In the genomic region with DNA sequence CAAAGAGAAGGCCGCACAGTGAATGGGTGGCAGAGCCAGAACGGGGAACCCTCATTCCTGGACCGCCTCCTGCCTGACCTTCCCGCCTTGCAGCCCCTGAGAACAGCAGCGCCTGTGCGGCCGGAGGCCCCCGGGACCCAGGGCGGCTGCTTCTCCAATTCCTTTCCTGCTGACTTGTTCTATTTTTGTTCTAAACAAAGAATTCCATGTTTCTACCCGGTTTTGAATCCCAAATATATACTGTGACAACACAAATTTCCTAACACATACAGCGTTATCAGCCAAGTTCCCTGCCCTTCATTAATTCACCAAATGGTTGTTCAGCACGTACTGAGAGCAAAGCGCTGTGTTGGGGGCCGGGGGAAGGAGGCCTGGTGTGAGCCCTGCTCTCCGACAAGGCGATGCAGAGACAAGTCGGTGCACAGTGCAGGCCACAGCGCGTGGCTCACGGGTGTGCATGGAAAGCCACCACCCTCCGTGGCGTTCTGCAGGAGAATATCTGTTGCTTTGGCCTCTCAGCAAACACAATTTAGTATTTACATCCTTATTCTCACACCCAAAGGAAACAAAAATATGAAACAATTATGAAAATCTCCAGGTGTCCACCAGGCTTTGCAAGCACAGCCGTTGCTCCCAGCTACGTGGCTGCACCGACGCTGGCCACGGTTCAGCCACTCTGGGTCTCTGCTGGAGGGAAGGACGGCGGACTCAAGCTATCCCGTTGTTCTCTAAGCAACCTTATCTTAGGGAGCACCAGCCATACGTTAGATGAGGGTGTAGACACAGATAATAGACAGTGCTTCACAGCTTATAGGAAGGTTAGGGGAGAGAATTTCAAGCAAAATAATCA, we compare ENCODE assay signal across 11 cellular contexts. TPM values are rescaled to one million over a fixed set of nuclear protein-coding genes. Genes with fewer than 3 reads are reported as not detected.
A peak's percentile ranks its signal among the peaks of the same experiment; 100 is the strongest.
DNase-seq lines count a peak whose midpoint lies in the region; ATAC-seq and TF ChIP-seq lines count a peak whose summit lies in the region.
"Had no signal": no experiment of that assay in that cellular context is flagged by ENCODE, and none has a peak within 500 bp of the region (broad histone marks: within the 10 kb centered on the region; RNA-seq: fewer than 3 reads in every experiment).

No MANE protein-coding gene starts in this region.

- H3K36me3 ChIP-seq in ascending aorta = no peaks in the 10 kb centered on the region
- no peaks in the 10 kb centered on the region for H3K36me3 ChIP-seq in prostate gland
- H3K36me3 ChIP-seq in HAP-1 (replicated peaks) = no peaks in the 10 kb centered on the region
- H3K36me3 ChIP-seq: MG63 had no signal

- peak overlapping the region; percentile 92 to 94 for H3K27ac ChIP-seq in ascending aorta
- peak overlapping the region; percentile 66 to 67 for H3K27ac ChIP-seq in prostate gland

- TF ChIP-seq POLR2A in prostate gland (IDR thresholded peaks at IDR 0.05) = no peak

- H3K27me3 ChIP-seq in ascending aorta (no peaks in the 10 kb centered on the region), prostate gland (replicated peaks; ENCODE audit: insufficient read depth) (peaks cover 4% of the 10 kb centered on the region), HAP-1 (ENCODE audit: low read depth) (no peaks in the 10 kb centered on the region)
- H3K27me3 ChIP-seq: MG63 had no signal

- no peak for TF ChIP-seq CTCF in ascending aorta (IDR thresholded peaks at IDR 0.05)
- no peak for TF ChIP-seq CTCF in prostate gland (IDR thresholded peaks at IDR 0.05)

- peak; percentile 39 for ATAC-seq in left ventricle myocardium superior
- ATAC-seq in GM21423 (IDR thresholded peaks at IDR 0.05; ENCODE audit: unreplicated experiment) = no peak
- ATAC-seq: activated T-cell treated with anti-CD3 and anti-CD28 coated beads, Interleukin-2, amount 50 U/mL, for 72 hours; stimulated activated effector memory CD8-positive, alpha-beta T cell treated with anti-CD3 and anti-CD28 coated beads, Interleukin-12 subunit alpha, Interleukin-12 subunit beta, amount 100 ng/mL, for 72 hours had no signal

- H3K4me3 ChIP-seq in ascending aorta = peak overlapping the region; percentile 13 to 35
- no peak overlapping the region for H3K4me3 ChIP-seq in prostate gland
- H3K4me3 ChIP-seq in HAP-1 = no peak overlapping the region
- H3K4me3 ChIP-seq: MG63 had no signal

- 57% methylated on average over 31 of the region's 31 CpGs for WGBS in prostate gland

- in situ Hi-C loops in HAP-1 (cut with MboI; ENCODE audit: low sequenced_read_pairs) = no loop called here

- intact Hi-C loops in ascending aorta (cut with DNase I) = loop anchor here (5.0 kb wide), 1 partner anchor 39 kb away; no protein-coding TSS in a partner anchor
- intact Hi-C loops in left ventricle myocardium superior (cut with micrococcal nuclease) = no loop called here
- intact Hi-C loops in prostate gland (cut with DNase I) = no loop called here

- no peaks in the 10 kb centered on the region for H3K9me3 ChIP-seq in ascending aorta
- H3K9me3 ChIP-seq in prostate gland = no peaks in the 10 kb centered on the region
- H3K9me3 ChIP-seq in HAP-1 = peaks cover 7% of the 10 kb centered on the region

- H3K4me1 ChIP-seq in ascending aorta (peaks cover 16 to 34% of the 10 kb centered on the region in 2 donors), prostate gland (replicated peaks) (peaks cover 3% of the 10 kb centered on the region), HAP-1 (no peaks in the 10 kb centered on the region)

- DNase-seq in GM03348 (ENCODE audit: low spot score) = peak; percentile 35
- DNase-seq in ascending aorta (ENCODE audit: low spot score in 2 of 2) = peak in 1 of 2 donors; percentile 63
- DNase-seq in left ventricle myocardium superior = no peak
- no peak for DNase-seq in prostate gland (ENCODE audit: low spot score)
- DNase-seq in NCI-H1417 treated with DMSO at 0.1 percent for 48 hours (lab: John Stamatoyannopoulos, UW) = no peak
- no peak for DNase-seq in HAP-1 (ENCODE audit: low spot score in 2 of 2)
- no peak for DNase-seq in NCI-H345 (lab: John Stamatoyannopoulos, UW)
- DNase-seq: activated T-cell treated with anti-CD3 and anti-CD28 coated beads, Interleukin-2, amount 50 U/mL, for 72 hours had no signal

RNA-seq across cellular contexts. Expression of a gene that starts 31.7 kb away (rescaled TPM):
- total RNA-seq in ascending aorta = 1,704 TPM
- 196 TPM for total RNA-seq in left ventricle myocardium superior
- 100 to 1,000 TPM; 198 to 474 TPM for total RNA-seq in prostate gland

Comparison
In these comparisons a context has a peak if more than half of its experiments do, and no peak if none do; other contexts are left out.
1. H3K4me3 ChIP-seq: peak in ascending aorta (2 of 2); none in prostate gland (0 of 2) and HAP-1 (single experiment).